ENCODE assay signal across 12 cellular contexts in the genomic region with DNA sequence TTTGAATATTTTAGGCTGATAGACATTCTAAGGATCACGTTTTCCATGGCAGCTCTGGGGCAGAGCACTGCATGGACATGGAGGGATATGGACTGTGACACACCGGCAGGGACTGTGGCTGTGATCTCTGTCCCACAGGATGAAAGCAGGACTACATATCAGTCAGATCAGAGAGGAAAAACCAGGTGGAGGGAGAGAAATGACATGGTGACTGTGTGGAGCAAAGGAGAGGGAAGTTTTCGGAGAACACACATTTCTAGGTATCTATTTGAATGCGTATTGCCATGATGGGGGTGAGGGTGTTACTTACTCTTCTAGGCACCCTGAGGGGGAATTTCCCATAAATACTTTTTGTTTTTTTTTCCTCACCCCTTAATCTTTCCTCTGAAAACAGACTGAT.
A peak's percentile ranks its signal among the peaks of the same experiment; 100 is the strongest.
DNase-seq lines count a peak whose midpoint lies in the region; ATAC-seq and TF ChIP-seq lines count a peak whose summit lies in the region.
"Had no signal": no experiment of that assay in that cellular context is flagged by ENCODE, and none has a peak within 500 bp of the region (broad histone marks: within the 10 kb centered on the region; RNA-seq: fewer than 3 reads in every experiment).

No MANE protein-coding gene starts in this region.

- H3K4me1 ChIP-seq in OCI-LY1 (ENCODE audit: insufficient read depth, low read length, severe bottlenecking) (peaks cover 67% of the 10 kb centered on the region), neutrophil (ENCODE audit: control insufficient read depth in 1 of 2, insufficient read depth in 1 of 2, low read depth in 1 of 2, low read length in 1 of 2) (peaks cover 22 to 34% of the 10 kb centered on the region in 2 experiments)
- H3K4me1 ChIP-seq: foreskin keratinocyte had no signal

- peak overlapping the region; percentile 60 for H3K4me2 ChIP-seq in OCI-LY1 (ENCODE audit: low read length)

- no peaks in the 10 kb centered on the region for H4K20me1 ChIP-seq in OCI-LY1 (ENCODE audit: insufficient read depth, low read length)

- H3K36me3 ChIP-seq in GM06990 (ENCODE audit: control insufficient read depth, insufficient read depth, low read length) = no peaks in the 10 kb centered on the region
- H3K36me3 ChIP-seq in OCI-LY1 (ENCODE audit: insufficient read depth, low read length) = no peaks in the 10 kb centered on the region
- H3K36me3 ChIP-seq in neutrophil = no peaks in the 10 kb centered on the region

- peak; percentile 41 for ATAC-seq in HG02610 (IDR thresholded peaks at IDR 0.05; ENCODE audit: unreplicated experiment)
- ATAC-seq in GM21528 (IDR thresholded peaks at IDR 0.05; ENCODE audit: low FRiP score, unreplicated experiment) = no peak
- ATAC-seq in GM18520 (IDR thresholded peaks at IDR 0.05; ENCODE audit: unreplicated experiment) = no peak
- ATAC-seq: foreskin keratinocyte had no signal

- H3K9me2 ChIP-seq in OCI-LY1 (ENCODE audit: low read depth, low read length) = no peaks in the 10 kb centered on the region

- no peak overlapping the region for H2AFZ ChIP-seq in OCI-LY1 (ENCODE audit: low read length)

- H3K4me3 ChIP-seq in GM06990 (replicated peaks; ENCODE audit: low read depth, low read length) (no peak overlapping the region), OCI-LY1 (ENCODE audit: low read depth, low read length, poor library complexity, severe bottlenecking) (peak overlapping the region; percentile 37), neutrophil (ENCODE audit: low read depth in 1 of 2, low read length in 1 of 2) (peak overlapping the region; percentile 50 to 59)
- H3K4me3 ChIP-seq: mucosa of descending colon had no signal

- H3K79me2 ChIP-seq in OCI-LY1 (ENCODE audit: insufficient read depth, low read length) = no peaks in the 10 kb centered on the region

- no peak overlapping the region; the same call in 1 of the 2 replicates for H3K9ac ChIP-seq in OCI-LY1 (ENCODE audit: low read length)

- TF ChIP-seq CTCF in GM06990 (IDR thresholded peaks at IDR 0.05; ENCODE audit: insufficient read depth, low read length, poor library complexity, severe bottlenecking) (no peak), OCI-LY1 (IDR thresholded peaks at IDR 0.05; ENCODE audit: low read length) (no peak), neutrophil (IDR thresholded peaks at IDR 0.05) (no peak)

- no peaks in the 10 kb centered on the region for H3F3A ChIP-seq in OCI-LY1 (ENCODE audit: insufficient read depth, low read length)

- H3K27me3 ChIP-seq in GM06990 (replicated peaks; ENCODE audit: control insufficient read depth, insufficient read depth, low read length) (no peaks in the 10 kb centered on the region), OCI-LY1 (ENCODE audit: insufficient read depth, low read length) (no peaks in the 10 kb centered on the region), neutrophil (peaks cover 21% of the 10 kb centered on the region)
- H3K27me3 ChIP-seq: foreskin keratinocyte had no signal

- H3K9me3 ChIP-seq in OCI-LY1 (ENCODE audit: low read length) (no peaks in the 10 kb centered on the region), neutrophil (no peaks in the 10 kb centered on the region)

- peak overlapping the region; percentile 86 for H3K27ac ChIP-seq in OCI-LY1 (ENCODE audit: low read depth, low read length, poor library complexity, severe bottlenecking)
- H3K27ac ChIP-seq in neutrophil = peak overlapping the region; percentile 74
- H3K27ac ChIP-seq: foreskin keratinocyte had no signal

- DNase-seq in GM06990 (ENCODE audit: extremely low read depth, insufficient read length) (peak; percentile 46), epidermal melanocyte (ENCODE audit: insufficient read length, low spot score) (no peak), COR-L47 (lab: John Stamatoyannopoulos, UW) (no peak)
- DNase-seq: activated naive CD4-positive, alpha-beta T cell treated with anti-CD3 and anti-CD28 coated beads for 36 hours; foreskin keratinocyte; NCI-H1105 treated with DMSO at 0.1 percent for 48 hours had no signal
